1 cellular context compared by ENCODE assay signal in the genomic region with DNA sequence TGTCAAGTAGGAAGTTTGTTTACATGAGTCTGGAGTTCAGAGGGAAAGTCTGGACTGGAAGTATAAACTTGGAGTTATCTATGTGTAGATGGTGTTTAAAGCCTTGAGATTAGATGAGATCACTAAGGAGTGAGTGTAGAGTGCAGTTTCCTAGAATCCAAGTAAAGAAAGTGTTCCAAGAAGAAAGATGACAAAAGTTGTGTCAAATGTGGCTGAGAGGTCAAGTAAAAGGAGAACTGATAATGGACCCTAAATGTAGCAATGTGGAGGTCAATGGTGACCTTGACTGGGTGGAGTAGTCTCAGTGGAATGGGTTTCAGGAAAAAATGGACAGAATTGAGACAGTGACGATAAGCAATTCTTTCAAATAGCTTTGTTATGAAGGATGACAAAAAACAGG.
TF ChIP-seq lines count a peak whose summit lies in the region.

No MANE protein-coding gene starts in this region.

TF ChIP-seq in K562, 482 proteins besides CTCF, POLR2A, EP300 and RAD21 (continued from another document and continues in another):
- TF ChIP-seq, protein P1, sequence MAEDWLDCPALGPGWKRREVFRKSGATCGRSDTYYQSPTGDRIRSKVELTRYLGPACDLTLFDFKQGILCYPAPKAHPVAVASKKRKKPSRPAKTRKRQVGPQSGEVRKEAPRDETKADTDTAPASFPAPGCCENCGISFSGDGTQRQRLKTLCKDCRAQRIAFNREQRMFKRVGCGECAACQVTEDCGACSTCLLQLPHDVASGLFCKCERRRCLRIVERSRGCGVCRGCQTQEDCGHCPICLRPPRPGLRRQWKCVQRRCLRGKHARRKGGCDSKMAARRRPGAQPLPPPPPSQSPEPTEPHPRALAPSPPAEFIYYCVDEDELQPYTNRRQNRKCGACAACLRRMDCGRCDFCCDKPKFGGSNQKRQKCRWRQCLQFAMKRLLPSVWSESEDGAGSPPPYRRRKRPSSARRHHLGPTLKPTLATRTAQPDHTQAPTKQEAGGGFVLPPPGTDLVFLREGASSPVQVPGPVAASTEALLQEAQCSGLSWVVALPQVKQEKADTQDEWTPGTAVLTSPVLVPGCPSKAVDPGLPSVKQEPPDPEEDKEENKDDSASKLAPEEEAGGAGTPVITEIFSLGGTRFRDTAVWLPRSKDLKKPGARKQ (CRISPR knock-in tag; IDR thresholded peaks at IDR 0.05) = no peak
- TF ChIP-seq DNMT1 (IDR thresholded peaks at IDR 0.05) (no peak), BRCA1 (IDR thresholded peaks at IDR 0.05) (no peak), BRCA1 (CRISPR knock-in tag; IDR thresholded peaks at IDR 0.05) (no peak), CEBPB (tag; IDR thresholded peaks at IDR 0.05) (peak; percentile 58), CREB3 (tag; conservative IDR thresholded peaks at IDR 0.05; ENCODE audit: low read depth) (no peak), ZNF316 (IDR thresholded peaks at IDR 0.05) (no peak), SIRT6 (IDR thresholded peaks at IDR 0.05; ENCODE audit: low read depth, low read length) (no peak), NFYB (IDR thresholded peaks at IDR 0.05; ENCODE audit: extremely low read depth, insufficient read length) (no peak), SUPT5H (IDR thresholded peaks at IDR 0.05) (no peak), SP2 (IDR thresholded peaks at IDR 0.05; ENCODE audit: extremely low read depth, low read depth, low read length, poor library complexity, severe bottlenecking) (no peak), SMARCC2 (IDR thresholded peaks at IDR 0.05; ENCODE audit: low read depth) (peak; percentile 60; the same call in 1 of the 2 replicates), PTBP1 (IDR thresholded peaks at IDR 0.05; ENCODE audit: low read depth, low read length) (no peak), BMI1 (IDR thresholded peaks at IDR 0.05; ENCODE audit: low read length) (no peak), CXXC5 (CRISPR knock-in tag; IDR thresholded peaks at IDR 0.05) (0 out of 2 replicates have a peak, but pooled peaks have one; percentile 18), MYC (IDR thresholded peaks at IDR 0.05; ENCODE audit: low read depth, low read length) (no peak), MYC (CRISPR knock-in tag; IDR thresholded peaks at IDR 0.05; ENCODE audit: borderline replicate concordance, low read depth) (no peak), ATF3 (IDR thresholded peaks at IDR 0.05) (peak; percentile 76; the same call in 1 of the 2 replicates), ATF3 (CRISPR knock-in tag; conservative IDR thresholded peaks at IDR 0.05) (no peak), MTA2 (IDR thresholded peaks at IDR 0.05; ENCODE audit: low read depth) (0 out of 2 replicates have a peak, but pooled peaks have one; percentile 23), ZBTB26 (CRISPR knock-in tag; IDR thresholded peaks at IDR 0.05) (no peak), MED1 (CRISPR knock-in tag; IDR thresholded peaks at IDR 0.05; ENCODE audit: borderline replicate concordance) (no peak), FOXA3 (CRISPR knock-in tag; conservative IDR thresholded peaks at IDR 0.05 in 1 of 2, IDR thresholded peaks at IDR 0.05 in 1 of 2) (peak in 1 of 2 experiments; percentile 38; a peak in 1 of 4 replicates), CBFA2T3 (IDR thresholded peaks at IDR 0.05) (peak; percentile 51), RNF219 (CRISPR knock-in tag; IDR thresholded peaks at IDR 0.05) (no peak), ETS1 (conservative IDR thresholded peaks at IDR 0.05; ENCODE audit: control insufficient read depth, low read depth, low read length) (no peak), MTA1 (IDR thresholded peaks at IDR 0.05; ENCODE audit: borderline replicate concordance) (peak; percentile 68; the same call in 1 of the 2 replicates), ZNF766 (CRISPR knock-in tag; conservative IDR thresholded peaks at IDR 0.05) (0 out of 2 replicates have a peak, but pooled peaks have one; percentile 35), NCOA2 (IDR thresholded peaks at IDR 0.05; ENCODE audit: partially characterized antibody in 2 of 2) (no peak), HDAC6 (IDR thresholded peaks at IDR 0.05; ENCODE audit: low read depth, low read length) (no peak), ZNF584 (CRISPR knock-in tag; IDR thresholded peaks at IDR 0.05; ENCODE audit: low read depth) (no peak), CBX3 (IDR thresholded peaks at IDR 0.05; ENCODE audit: borderline replicate concordance in 1 of 2, low read length in 2 of 2) (no peak), ZBED1 (IDR thresholded peaks at IDR 0.05) (no peak), DACH1 (IDR thresholded peaks at IDR 0.05; ENCODE audit: partially characterized antibody) (no peak), FOSL1 (tag; conservative IDR thresholded peaks at IDR 0.05) (peak; percentile 85), MEF2A (IDR thresholded peaks at IDR 0.05; ENCODE audit: control insufficient read depth, low read depth, low read length) (no peak), WHSC1 (IDR thresholded peaks at IDR 0.05; ENCODE audit: low read length) (no peak), ZNF740 (CRISPR knock-in tag; IDR thresholded peaks at IDR 0.05) (no peak), ZNF740 (tag; IDR thresholded peaks at IDR 0.05) (no peak), ZNF224 (CRISPR knock-in tag; IDR thresholded peaks at IDR 0.05) (no peak), SMARCE1 (IDR thresholded peaks at IDR 0.05) (peak; percentile 88; the same call in 1 of the 2 replicates), CTBP1 (IDR thresholded peaks at IDR 0.05; ENCODE audit: borderline replicate concordance) (peak; percentile 91), SNRNP70 (optimal IDR thresholded peaks at IDR 0.05; ENCODE audit: low read depth, low read length) (no peak), CEBPG (CRISPR knock-in tag; IDR thresholded peaks at IDR 0.05) (no peak), CEBPG (tag; conservative IDR thresholded peaks at IDR 0.05 in 1 of 2, IDR thresholded peaks at IDR 0.05 in 1 of 2) (peak in 1 of 2 experiments; percentile 77; a peak in 2 of 4 replicates), KLF1 (tag; IDR thresholded peaks at IDR 0.05) (no peak), U2AF2 (optimal IDR thresholded peaks at IDR 0.05; ENCODE audit: low read depth, low read length) (no peak)
- TF ChIP-seq, protein P2, sequence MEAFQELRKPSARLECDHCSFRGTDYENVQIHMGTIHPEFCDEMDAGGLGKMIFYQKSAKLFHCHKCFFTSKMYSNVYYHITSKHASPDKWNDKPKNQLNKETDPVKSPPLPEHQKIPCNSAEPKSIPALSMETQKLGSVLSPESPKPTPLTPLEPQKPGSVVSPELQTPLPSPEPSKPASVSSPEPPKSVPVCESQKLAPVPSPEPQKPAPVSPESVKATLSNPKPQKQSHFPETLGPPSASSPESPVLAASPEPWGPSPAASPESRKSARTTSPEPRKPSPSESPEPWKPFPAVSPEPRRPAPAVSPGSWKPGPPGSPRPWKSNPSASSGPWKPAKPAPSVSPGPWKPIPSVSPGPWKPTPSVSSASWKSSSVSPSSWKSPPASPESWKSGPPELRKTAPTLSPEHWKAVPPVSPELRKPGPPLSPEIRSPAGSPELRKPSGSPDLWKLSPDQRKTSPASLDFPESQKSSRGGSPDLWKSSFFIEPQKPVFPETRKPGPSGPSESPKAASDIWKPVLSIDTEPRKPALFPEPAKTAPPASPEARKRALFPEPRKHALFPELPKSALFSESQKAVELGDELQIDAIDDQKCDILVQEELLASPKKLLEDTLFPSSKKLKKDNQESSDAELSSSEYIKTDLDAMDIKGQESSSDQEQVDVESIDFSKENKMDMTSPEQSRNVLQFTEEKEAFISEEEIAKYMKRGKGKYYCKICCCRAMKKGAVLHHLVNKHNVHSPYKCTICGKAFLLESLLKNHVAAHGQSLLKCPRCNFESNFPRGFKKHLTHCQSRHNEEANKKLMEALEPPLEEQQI (IDR thresholded peaks at IDR 0.05) = no peak
- TF ChIP-seq, protein P3, sequence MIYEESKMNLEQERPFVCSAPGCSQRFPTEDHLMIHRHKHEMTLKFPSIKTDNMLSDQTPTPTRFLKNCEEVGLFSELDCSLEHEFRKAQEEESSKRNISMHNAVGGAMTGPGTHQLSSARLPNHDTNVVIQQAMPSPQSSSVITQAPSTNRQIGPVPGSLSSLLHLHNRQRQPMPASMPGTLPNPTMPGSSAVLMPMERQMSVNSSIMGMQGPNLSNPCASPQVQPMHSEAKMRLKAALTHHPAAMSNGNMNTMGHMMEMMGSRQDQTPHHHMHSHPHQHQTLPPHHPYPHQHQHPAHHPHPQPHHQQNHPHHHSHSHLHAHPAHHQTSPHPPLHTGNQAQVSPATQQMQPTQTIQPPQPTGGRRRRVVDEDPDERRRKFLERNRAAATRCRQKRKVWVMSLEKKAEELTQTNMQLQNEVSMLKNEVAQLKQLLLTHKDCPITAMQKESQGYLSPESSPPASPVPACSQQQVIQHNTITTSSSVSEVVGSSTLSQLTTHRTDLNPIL (CRISPR knock-in tag; IDR thresholded peaks at IDR 0.05) = no peak
- TF ChIP-seq, protein P4, sequence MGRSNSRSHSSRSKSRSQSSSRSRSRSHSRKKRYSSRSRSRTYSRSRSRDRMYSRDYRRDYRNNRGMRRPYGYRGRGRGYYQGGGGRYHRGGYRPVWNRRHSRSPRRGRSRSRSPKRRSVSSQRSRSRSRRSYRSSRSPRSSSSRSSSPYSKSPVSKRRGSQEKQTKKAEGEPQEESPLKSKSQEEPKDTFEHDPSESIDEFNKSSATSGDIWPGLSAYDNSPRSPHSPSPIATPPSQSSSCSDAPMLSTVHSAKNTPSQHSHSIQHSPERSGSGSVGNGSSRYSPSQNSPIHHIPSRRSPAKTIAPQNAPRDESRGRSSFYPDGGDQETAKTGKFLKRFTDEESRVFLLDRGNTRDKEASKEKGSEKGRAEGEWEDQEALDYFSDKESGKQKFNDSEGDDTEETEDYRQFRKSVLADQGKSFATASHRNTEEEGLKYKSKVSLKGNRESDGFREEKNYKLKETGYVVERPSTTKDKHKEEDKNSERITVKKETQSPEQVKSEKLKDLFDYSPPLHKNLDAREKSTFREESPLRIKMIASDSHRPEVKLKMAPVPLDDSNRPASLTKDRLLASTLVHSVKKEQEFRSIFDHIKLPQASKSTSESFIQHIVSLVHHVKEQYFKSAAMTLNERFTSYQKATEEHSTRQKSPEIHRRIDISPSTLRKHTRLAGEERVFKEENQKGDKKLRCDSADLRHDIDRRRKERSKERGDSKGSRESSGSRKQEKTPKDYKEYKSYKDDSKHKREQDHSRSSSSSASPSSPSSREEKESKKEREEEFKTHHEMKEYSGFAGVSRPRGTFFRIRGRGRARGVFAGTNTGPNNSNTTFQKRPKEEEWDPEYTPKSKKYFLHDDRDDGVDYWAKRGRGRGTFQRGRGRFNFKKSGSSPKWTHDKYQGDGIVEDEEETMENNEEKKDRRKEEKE (IDR thresholded peaks at IDR 0.05; ENCODE audit: borderline replicate concordance in 1 of 2, control insufficient read depth in 1 of 2, low read depth in 2 of 2, low read length in 1 of 2) = no peak
